8 cellular contexts compared by ENCODE assay signal in the genomic region with DNA sequence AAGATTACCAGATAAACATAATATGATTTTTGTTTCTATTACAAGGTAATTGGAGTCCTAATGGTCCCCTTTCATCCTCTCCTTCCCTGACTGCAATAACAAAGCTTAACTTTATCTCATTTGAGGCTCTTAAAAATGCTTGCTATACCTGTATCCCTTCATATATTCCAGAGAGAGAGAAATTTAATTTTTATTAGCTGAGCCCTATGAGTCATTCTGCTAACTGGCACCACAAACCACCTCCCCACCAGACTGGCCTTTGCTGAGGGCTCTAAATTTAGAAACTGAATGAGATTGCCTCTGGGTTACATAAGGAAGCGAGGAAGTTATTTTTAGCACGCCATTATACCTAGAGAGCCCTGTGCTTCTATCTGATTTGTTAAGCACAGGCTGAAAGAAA. TPM values are rescaled to one million over a fixed set of nuclear protein-coding genes. Genes with fewer than 3 reads are reported as not detected.
DNase-seq lines count a peak whose midpoint lies in the region; ATAC-seq, FAIRE-seq and TF ChIP-seq lines count a peak whose summit lies in the region.

No MANE protein-coding gene starts in this region.

- H3K36me3 ChIP-seq in heart left ventricle = no peaks in the 10 kb centered on the region
- H3K36me3 ChIP-seq in aorta (ENCODE audit: control insufficient read depth in 1 of 2, insufficient read depth in 2 of 2, low read length in 1 of 2) = no peaks in the 10 kb centered on the region

- DNase-seq in HTR-8/SVneo (ENCODE audit: insufficient read length, low spot score) = peak; percentile 37
- peak; percentile 29 for DNase-seq in RKO (ENCODE audit: low spot score)
- DNase-seq in heart left ventricle = peak in 4 of 5 donors; percentile 8 to 47 (median 26)
- no peak for DNase-seq in aorta
- DNase-seq in NCI-H1048 (lab: John Stamatoyannopoulos, UW) = no peak
- no peak for DNase-seq in iPS-NIHi11 (ENCODE audit: low spot score)
- DNase-seq in activated naive CD4-positive, alpha-beta T cell (lab: John Stamatoyannopoulos, UW) = no peak

- WGBS in heart left ventricle, 4 donors = 0 to 6% (median 2%) methylated on average over 2 of the region's 2 CpGs
- WGBS in aorta, 2 donors = 0 to 1% methylated on average over 2 of the region's 2 CpGs

- TF ChIP-seq POLR2A in heart left ventricle (IDR thresholded peaks at IDR 0.05) = no peak

- H3K27me3 ChIP-seq in heart left ventricle (peaks cover 0 to 7% (median 0%) of the 10 kb centered on the region in 9 donors), aorta (ENCODE audit: control insufficient read depth in 1 of 2, insufficient read depth in 2 of 2, low read length in 1 of 2) (no peaks in the 10 kb centered on the region)

- H3K9me3 ChIP-seq in heart left ventricle = no peaks in the 10 kb centered on the region
- H3K9me3 ChIP-seq in aorta (ENCODE audit: control insufficient read depth, low read length) = no peaks in the 10 kb centered on the region

- intact Hi-C loops in heart left ventricle (cut with DNase I) (no loop called here), aorta (cut with DNase I) (no loop called here)

- FAIRE-seq in HTR-8/SVneo (lab: Jason Lieb, UNC) = no peak

- H3K4me1 ChIP-seq in heart left ventricle (peaks cover 0 to 11% (median 1%) of the 10 kb centered on the region in 12 donors), aorta (ENCODE audit: control insufficient read depth in 1 of 2, insufficient read depth in 2 of 2, low read length in 2 of 2) (no peaks in the 10 kb centered on the region)

- H3K4me3 ChIP-seq in heart left ventricle (no peak overlapping the region), aorta (ENCODE audit: low read length in 2 of 2) (no peak overlapping the region)

- no peak for TF ChIP-seq CTCF in heart left ventricle (IDR thresholded peaks at IDR 0.05)

- peak; percentile 97 for ATAC-seq in GM18868 (IDR thresholded peaks at IDR 0.05; ENCODE audit: unreplicated experiment)
- peak; percentile 86 to 100 (median 98) for ATAC-seq in heart left ventricle
- ATAC-seq in aorta (ENCODE audit: low FRiP score) = peak; percentile 64

- H3K27ac ChIP-seq in heart left ventricle = peak overlapping the region in 8 of 12 donors; percentile 4 to 73 (median 58)
- no peak overlapping the region for H3K27ac ChIP-seq in aorta (ENCODE audit: low read depth in 1 of 2, low read length in 2 of 2)

RNA-seq across cellular contexts. Expression of gene CBLL2, which starts 27.4 kb away (rescaled TPM):
- total RNA-seq in heart left ventricle (not detected), aorta (not detected)
- polyA plus RNA-seq in heart left ventricle (not detected), aorta (not detected)

Comparison
In these comparisons a context has a peak if more than half of its experiments do, and no peak if none do; other contexts are left out.
1. DNase-seq: peak in HTR-8/SVneo (single experiment), RKO (single experiment) and heart left ventricle (4 of 5); none in aorta (0 of 2), NCI-H1048 (single experiment), iPS-NIHi11 (single experiment) and activated naive CD4-positive, alpha-beta T cell (0 of 4).
2. H3K27ac ChIP-seq: peak in heart left ventricle (8 of 12); none in aorta (0 of 2).
3. Peak in every context shown above with its lines, with median percentiles within 50 percentile points of each other: ATAC-seq.